In genomic region chr1:227729144-227729880, GRCh38 we compare ENCODE assay signal across 8 cellular contexts.
A peak's percentile ranks its signal among the peaks of the same experiment; 100 is the strongest.
DNase-seq lines count a peak whose midpoint lies in the region; ATAC-seq and TF ChIP-seq lines count a peak whose summit lies in the region.

No MANE protein-coding gene starts in this region.

- TF ChIP-seq CTCF in foreskin fibroblast (IDR thresholded peaks at IDR 0.05; ENCODE audit: low read depth, low read length) (no peak), retinal pigment epithelial cell (conservative IDR thresholded peaks at IDR 0.05; ENCODE audit: low read depth, low read length) (no peak)

- peak in 1 of 2 donors; percentile 24 for DNase-seq in foreskin fibroblast
- no peak for DNase-seq in retinal pigment epithelial cell (ENCODE audit: low read depth)
- DNase-seq in GM19240 (ENCODE audit: insufficient read length, low spot score) = no peak
- DNase-seq in activated CD4-positive, alpha-beta T cell treated with anti-CD3 and anti-CD28 coated beads for 4 hours = no peak
- no peak for DNase-seq in activated CD4-positive, alpha-beta T cell treated with anti-CD3 and anti-CD28 coated beads, Interleukin-2, amount 50 U/mL, for 48 hours

- peak overlapping the region; percentile 54 to 65 for H3K4me3 ChIP-seq in foreskin fibroblast (ENCODE audit: low read depth in 1 of 2, low read length in 2 of 2)
- H3K4me3 ChIP-seq in retinal pigment epithelial cell (ENCODE audit: low read length) = peak overlapping the region; percentile 68

- ATAC-seq in HG03039 (IDR thresholded peaks at IDR 0.05; ENCODE audit: unreplicated experiment) = no peak

- TF ChIP-seq POLR2A in GM19193 (IDR thresholded peaks at IDR 0.05; ENCODE audit: extremely low read depth, insufficient read depth, insufficient read length) (peak; percentile 27), Raji (IDR thresholded peaks at IDR 0.05; ENCODE audit: insufficient read depth, low read depth, low read length) (peak; percentile 68)
